ENCODE assay signal across 9 cellular contexts in genomic region chr14:75542585-75543091, GRCh38. TPM values are rescaled to one million over a fixed set of nuclear protein-coding genes. Genes with fewer than 3 reads are reported as not detected.
DNase-seq lines count a peak whose midpoint lies in the region; ATAC-seq, FAIRE-seq and TF ChIP-seq lines count a peak whose summit lies in the region.
"Had no signal": no experiment of that assay in that cellular context is flagged by ENCODE, and none has a peak within 500 bp of the region (broad histone marks: within the 10 kb centered on the region; RNA-seq: fewer than 3 reads in every experiment).

No MANE protein-coding gene starts in this region.

- H3K79me2 ChIP-seq in GM23338 (replicated peaks; ENCODE audit: insufficient read depth) (no peaks in the 10 kb centered on the region), PC-9 (ENCODE audit: low read depth) (peaks cover 7% of the 10 kb centered on the region; the same call in 1 of the 2 replicates)

- H3K36me3 ChIP-seq in GM23338 (ENCODE audit: insufficient read depth) (no peaks in the 10 kb centered on the region), PC-9 (ENCODE audit: low read depth) (no peaks in the 10 kb centered on the region), kidney (ENCODE audit: control insufficient read depth in 1 of 2, insufficient read depth in 2 of 2, low read length in 2 of 2) (no peaks in the 10 kb centered on the region)

- FAIRE-seq in kidney (lab: Jason Lieb, UNC) (no peak), D721Med (lab: Jason Lieb, UNC) (no peak)

- DNase-seq in GF-D8 (lab: John Stamatoyannopoulos, UW) (peak; percentile 53), GM23338 (ENCODE audit: low spot score) (peak; percentile 18), PC-9 (peak; percentile 75 to 93), kidney (peak; percentile 92), NCI-H446 (lab: John Stamatoyannopoulos, UW) (no peak), D721Med (ENCODE audit: insufficient read length, low spot score) (no peak)
- peak; percentile 87 for DNase-seq in activated naive CD4-positive, alpha-beta T cell treated with Interleukin-2 at 50 U/mL for 16 hours
- peak; percentile 69 to 87 (median 70) for DNase-seq in stimulated activated CD4-positive, alpha-beta T cell treated with anti-CD3 and anti-CD28 coated beads, TNF-alpha, amount 100 ng/mL, for 48 hours (ENCODE audit: low read depth in 3 of 3)

- no peak overlapping the region for H3K9ac ChIP-seq in kidney (ENCODE audit: low read length in 2 of 2)

- CTCF ChIA-PET in PC-9 (lab: Charles Lee): interaction anchor here (0.8 to 2.4 kb wide), 6 partner anchors 12 to 55 kb away, joined by 3 to 18 read pairs (median 6); no protein-coding TSS in a partner anchor

- no peaks in the 10 kb centered on the region for H3K9me2 ChIP-seq in GM23338 (ENCODE audit: insufficient read depth)
- no peaks in the 10 kb centered on the region for H3K9me2 ChIP-seq in PC-9 (ENCODE audit: insufficient read depth)

- H3K9me3 ChIP-seq in PC-9 (ENCODE audit: insufficient read depth, low read depth): no peaks in the 10 kb centered on the region
- no peaks in the 10 kb centered on the region for H3K9me3 ChIP-seq in kidney (ENCODE audit: control insufficient read depth in 1 of 2, low read length in 2 of 2)

- H3K4me3 ChIP-seq in GM23338: no peak overlapping the region
- no peak overlapping the region for H3K4me3 ChIP-seq in PC-9
- H3K4me3 ChIP-seq in kidney (ENCODE audit: low read length in 2 of 2): no peak overlapping the region

- H3K36me3 Mint-ChIP-seq in GM23338 (ENCODE audit: low read depth): no peaks in the 10 kb centered on the region

- POLR2A ChIA-PET in PC-9 (lab: Charles Lee; ENCODE audit: unreplicated experiment): interaction anchor here (0.6 to 1.4 kb wide), 9 partner anchors 10 to 275 kb away, joined by 3 to 11 read pairs (median 4); partner anchors contain the start of gene FOS

- H3K4me2 ChIP-seq in GM23338 (no peak overlapping the region), PC-9 (0 out of 2 replicates have a peak overlapping the region, but pooled peaks have one; percentile 3)

- intact Hi-C loops in PC-9 (cut with micrococcal nuclease; ENCODE audit: unreplicated experiment): loop anchor here (1.0 to 2.0 kb wide), 4 partner anchors 12 to 30 kb away; no protein-coding TSS in a partner anchor
- intact Hi-C loops in kidney (cut with DNase I): no loop called here

- peak overlapping the region; percentile 91 for H2AFZ ChIP-seq in GM23338
- H2AFZ ChIP-seq in PC-9: no peak overlapping the region

- no peak overlapping the region for H3K27ac Mint-ChIP-seq in GM23338

- no TSS peak for BruUV-seq in PC-9 (replicated peaks; lab: Mats Ljungman, UMichigan)

- H4K20me1 ChIP-seq in GM23338 (replicated peaks; ENCODE audit: insufficient read depth): no peaks in the 10 kb centered on the region
- H4K20me1 ChIP-seq in PC-9 (ENCODE audit: insufficient read depth): no peaks in the 10 kb centered on the region

- H3K27ac ChIP-seq in GM23338 (ENCODE audit: low read depth) (no peak overlapping the region), PC-9 (peak overlapping the region; percentile 34; the same call in 1 of the 2 replicates), kidney (ENCODE audit: low read depth in 2 of 2, low read length in 2 of 2) (no peak overlapping the region)

- peak; percentile 44 for ATAC-seq in GM23338

- no peak overlapping the region for H3K4me3 Mint-ChIP-seq in GM23338

- H3K27me3 ChIP-seq in GM23338 (ENCODE audit: insufficient read depth) (no peaks in the 10 kb centered on the region), PC-9 (ENCODE audit: insufficient read depth, low read depth) (no peaks in the 10 kb centered on the region)

- no peak for TF ChIP-seq CTCF in GM23338 (conservative IDR thresholded peaks at IDR 0.05; ENCODE audit: low read depth in 2 of 2)
- no peak for TF ChIP-seq CTCF in PC-9 (conservative IDR thresholded peaks at IDR 0.05)
- TF ChIP-seq CTCF in kidney (IDR thresholded peaks at IDR 0.05; ENCODE audit: borderline replicate concordance, extremely low read depth, insufficient read depth): no peak
- TF ChIP-seq CTCF in D721Med (IDR thresholded peaks at IDR 0.05; ENCODE audit: insufficient read depth, missing control alignments): no peak

- peaks cover 16% of the 10 kb centered on the region; the same call in 2 of the 3 replicates for H3K4me1 Mint-ChIP-seq in GM23338

- H3K9me3 Mint-ChIP-seq in GM23338: no peaks in the 10 kb centered on the region

- H3K4me1 ChIP-seq in GM23338 (ENCODE audit: insufficient read depth) (no peaks in the 10 kb centered on the region; the same call in 1 of the 2 replicates), PC-9 (replicated peaks; ENCODE audit: insufficient read depth) (peaks cover 16% of the 10 kb centered on the region), kidney (ENCODE audit: control insufficient read depth in 1 of 2, insufficient read depth in 1 of 2, low read depth in 1 of 2, low read length in 2 of 2) (peaks cover 0 to 5% of the 10 kb centered on the region in 2 donors)

- H3F3A ChIP-seq in GM23338 (replicated peaks; ENCODE audit: low read depth): no peaks in the 10 kb centered on the region
- peaks cover 16% of the 10 kb centered on the region; the same call in 1 of the 2 replicates for H3F3A ChIP-seq in PC-9 (ENCODE audit: insufficient read depth, low read depth)

- peaks cover 4% of the 10 kb centered on the region for H3K27me3 Mint-ChIP-seq in GM23338 (ENCODE audit: insufficient read depth, low read depth, poor library complexity)

TF ChIP-seq in GM23338, 12 proteins besides CTCF, POLR2A, EP300 and RAD21 (continues in another document):
- no peak for TF ChIP-seq REST (IDR thresholded peaks at IDR 0.05; ENCODE audit: unreplicated experiment)

RNA-seq across cellular contexts. Expression of gene BATF, which starts 20.4 kb away (rescaled TPM):
- not detected in 2 replicates for total RNA-seq in GM23338 (2014; rRNA removed; shearing (Covaris generic))
- not detected in 2 replicates for polyA plus RNA-seq in GM23338 (2016; fragmentation: Nextera tagmentation; extraction: Ambion mirVana)
- 55.7 and 79.0 TPM in 2 replicates for total RNA-seq in PC-9 (2021)
- 3.7 TPM for total RNA-seq in kidney
- 1.6 TPM for polyA plus RNA-seq in kidney (ENCODE audit: insufficient read depth, low read depth, low replicate concordance)
- polyA plus RNA-seq: neural cell had no signal

RNA-seq across cellular contexts. Expression of gene FLVCR2, which starts 35.8 kb away (rescaled TPM):
- total RNA-seq in GM23338 (2014; rRNA removed; shearing (Covaris generic)): 3.1 and 3.3 TPM in 2 replicates
- polyA plus RNA-seq in GM23338 (2016; fragmentation: Nextera tagmentation; extraction: Ambion mirVana) (1.4 and 3.4 TPM in 2 replicates), kidney (ENCODE audit: insufficient read depth, low read depth, low replicate concordance) (7.1 TPM)
- total RNA-seq in PC-9 (2021) (12.4 and 35.7 TPM in 2 replicates), kidney (17.0 TPM)
- polyA plus RNA-seq: neural cell had no signal

Comparison
In these comparisons a context has a peak if more than half of its experiments do, and no peak if none do; other contexts are left out.
1. DNase-seq: peak in GF-D8 (single experiment), GM23338 (single experiment), PC-9 (2 of 2), activated naive CD4-positive, alpha-beta T cell treated with Interleukin-2 at 50 U/mL for 16 hours (single experiment), kidney (single experiment) and stimulated activated CD4-positive, alpha-beta T cell treated with anti-CD3 and anti-CD28 coated beads, TNF-alpha, amount 100 ng/mL, for 48 hours (3 of 3); none in NCI-H446 (0 of 2) and D721Med (single experiment).
2. RNA of gene BATF, which starts 20.4 kb away (total RNA-seq): 55.7 to 79.0 TPM in PC-9; 3.7 TPM in kidney (single experiment) and not detected in GM23338; every median in the first group is over 10 times any median in the second.